In the genomic region with DNA sequence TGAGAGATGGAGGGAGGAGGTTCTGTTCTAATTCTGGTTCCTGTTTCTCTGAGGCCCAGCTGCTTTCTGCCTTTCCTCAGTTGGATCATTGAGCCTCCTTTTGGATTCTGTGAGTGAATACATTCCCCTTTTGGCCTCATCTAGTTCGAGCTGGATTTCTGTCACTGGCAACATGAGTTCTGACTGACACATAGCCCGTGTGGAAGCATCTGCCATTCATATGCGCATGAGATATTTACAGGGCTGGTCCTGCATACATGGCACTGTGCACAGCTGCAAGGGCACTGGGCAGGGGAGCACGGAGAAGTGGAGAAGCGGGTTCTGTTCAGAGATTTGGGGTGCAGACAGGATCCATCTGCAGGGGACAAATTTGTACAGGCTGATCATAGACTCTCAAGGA, we compare ENCODE assay signal across 1 cellular context.
A peak's percentile ranks its signal among the peaks of the same experiment; 100 is the strongest.
TF ChIP-seq lines count a peak whose summit lies in the region.

No MANE protein-coding gene starts in this region.

TF ChIP-seq in neural cell, 6 proteins besides CTCF, POLR2A, EP300 and RAD21 (continued from another document):
- TF ChIP-seq, protein P1, sequence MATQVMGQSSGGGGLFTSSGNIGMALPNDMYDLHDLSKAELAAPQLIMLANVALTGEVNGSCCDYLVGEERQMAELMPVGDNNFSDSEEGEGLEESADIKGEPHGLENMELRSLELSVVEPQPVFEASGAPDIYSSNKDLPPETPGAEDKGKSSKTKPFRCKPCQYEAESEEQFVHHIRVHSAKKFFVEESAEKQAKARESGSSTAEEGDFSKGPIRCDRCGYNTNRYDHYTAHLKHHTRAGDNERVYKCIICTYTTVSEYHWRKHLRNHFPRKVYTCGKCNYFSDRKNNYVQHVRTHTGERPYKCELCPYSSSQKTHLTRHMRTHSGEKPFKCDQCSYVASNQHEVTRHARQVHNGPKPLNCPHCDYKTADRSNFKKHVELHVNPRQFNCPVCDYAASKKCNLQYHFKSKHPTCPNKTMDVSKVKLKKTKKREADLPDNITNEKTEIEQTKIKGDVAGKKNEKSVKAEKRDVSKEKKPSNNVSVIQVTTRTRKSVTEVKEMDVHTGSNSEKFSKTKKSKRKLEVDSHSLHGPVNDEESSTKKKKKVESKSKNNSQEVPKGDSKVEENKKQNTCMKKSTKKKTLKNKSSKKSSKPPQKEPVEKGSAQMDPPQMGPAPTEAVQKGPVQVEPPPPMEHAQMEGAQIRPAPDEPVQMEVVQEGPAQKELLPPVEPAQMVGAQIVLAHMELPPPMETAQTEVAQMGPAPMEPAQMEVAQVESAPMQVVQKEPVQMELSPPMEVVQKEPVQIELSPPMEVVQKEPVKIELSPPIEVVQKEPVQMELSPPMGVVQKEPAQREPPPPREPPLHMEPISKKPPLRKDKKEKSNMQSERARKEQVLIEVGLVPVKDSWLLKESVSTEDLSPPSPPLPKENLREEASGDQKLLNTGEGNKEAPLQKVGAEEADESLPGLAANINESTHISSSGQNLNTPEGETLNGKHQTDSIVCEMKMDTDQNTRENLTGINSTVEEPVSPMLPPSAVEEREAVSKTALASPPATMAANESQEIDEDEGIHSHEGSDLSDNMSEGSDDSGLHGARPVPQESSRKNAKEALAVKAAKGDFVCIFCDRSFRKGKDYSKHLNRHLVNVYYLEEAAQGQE (IDR thresholded peaks at IDR 0.05; ENCODE audit: borderline replicate concordance) = peak; percentile 36
- TF ChIP-seq EZH2 (IDR thresholded peaks at IDR 0.05; ENCODE audit: borderline replicate concordance, insufficient read depth, low read length, poor library complexity, severe bottlenecking) = no peak
